Comparison of ENCODE assay signal across 15 cellular contexts in the genomic region with DNA sequence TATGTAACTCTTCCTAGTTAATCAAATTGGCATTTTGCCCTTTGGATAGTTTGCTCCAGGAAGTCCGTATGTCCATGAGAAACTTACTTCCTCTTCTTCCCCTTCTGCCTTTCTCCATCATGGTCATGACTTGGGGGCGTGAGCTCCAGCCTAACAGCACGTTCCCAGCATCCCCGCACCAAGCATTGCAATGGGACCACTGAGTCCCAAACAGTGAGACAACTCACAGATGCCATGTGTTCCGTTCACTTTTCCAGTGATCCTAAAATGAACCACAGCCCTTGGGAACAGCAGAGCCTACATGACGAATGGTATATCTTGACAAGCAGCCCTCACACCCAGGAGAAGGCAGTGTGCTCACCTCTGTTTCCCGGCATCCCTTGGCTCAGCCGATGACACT. TPM values are rescaled to one million over a fixed set of nuclear protein-coding genes. Genes with fewer than 3 reads are reported as not detected.
"Had no signal": no experiment of that assay in that cellular context is flagged by ENCODE, and none has a peak within 500 bp of the region (broad histone marks: within the 10 kb centered on the region; RNA-seq: fewer than 3 reads in every experiment).

No MANE protein-coding gene starts in this region.

- DNase-seq: activated CD4-positive, alpha-beta T cell treated with anti-CD3 and anti-CD28 coated beads for 4 hours; activated naive CD4-positive, alpha-beta T cell treated with anti-CD3 and anti-CD28 coated beads, Interleukin-2, amount 10 ng/mL, durations not matched to agents 7 days and 5 days; body of pancreas; effector memory CD8-positive, alpha-beta T cell; erythroblast; hippocampal formation; mucosa of descending colon; natural killer cell; T-helper 9 cell; thyroid gland; WERI-Rb-1 had no signal

- H3K27ac ChIP-seq: body of pancreas, prostate gland, thyroid gland, vagina, WERI-Rb-1 had no signal

- ATAC-seq: effector memory CD8-positive, alpha-beta T cell; mucosa of descending colon; natural killer cell had no signal

- H3K4me1 ChIP-seq: body of pancreas, prostate gland, thyroid gland had no signal

- H3K36me3 ChIP-seq: prostate gland, thyroid gland, vagina, WERI-Rb-1 had no signal

- H3K27me3 ChIP-seq: body of pancreas, thyroid gland, vagina had no signal

- H3K9me3 ChIP-seq: body of pancreas, mucosa of descending colon, prostate gland, thyroid gland, vagina had no signal

- H3K4me3 ChIP-seq: body of pancreas, lung, mucosa of descending colon, prostate gland, thyroid gland, vagina had no signal

RNA-seq across cellular contexts. Expression of gene BTBD16, which starts 10.7 kb away (rescaled TPM):
- total RNA-seq: activated T-helper 17 cell treated with anti-CD3 and anti-CD28 coated beads, Interleukin-2, amount 50 U/mL, for 72 hours; body of pancreas; natural killer cell; vagina had no signal
